Comparison of ENCODE assay signal across 16 cellular contexts in genomic region chr22:21779444-21779843, GRCh38. TPM values are rescaled to one million over a fixed set of nuclear protein-coding genes. Genes with fewer than 3 reads are reported as not detected.
DNase-seq lines count a peak whose midpoint lies in the region; ATAC-seq and TF ChIP-seq lines count a peak whose summit lies in the region.
"Had no signal": no experiment of that assay in that cellular context is flagged by ENCODE, and none has a peak within 500 bp of the region (broad histone marks: within the 10 kb centered on the region; RNA-seq: fewer than 3 reads in every experiment).

No MANE protein-coding gene starts in this region.

- no peak overlapping the region for H3K4me3 Mint-ChIP-seq in brain
- peak overlapping the region; percentile 54 for H3K4me3 Mint-ChIP-seq in natural killer cell
- H3K4me3 Mint-ChIP-seq in GM23338, result no peak overlapping the region
- H3K4me3 Mint-ChIP-seq: CD14-positive monocyte had no signal

- in situ Hi-C loops in Panc1 (cut with HindIII; ENCODE audit: low pct_unique_long_range_greater_than_20kb, low sequenced_read_pairs), result no loop called here

- H3K9me3 ChIP-seq in Panc1 (ENCODE audit: control insufficient read depth, insufficient read depth, low read depth, low read length), result no peaks in the 10 kb centered on the region
- H3K9me3 ChIP-seq: A549 had no signal

- H3K27ac ChIP-seq in Panc1 (ENCODE audit: low read length) (no peak overlapping the region), GM23338 (ENCODE audit: low read depth) (no peak overlapping the region)
- H3K27ac ChIP-seq: A549, PC-9 had no signal

- peaks cover 26% of the 10 kb centered on the region for H3K4me1 Mint-ChIP-seq in brain
- peaks cover 35 to 55% of the 10 kb centered on the region in 2 donors for H3K4me1 Mint-ChIP-seq in natural killer cell
- H3K4me1 Mint-ChIP-seq in GM23338, result no peaks in the 10 kb centered on the region
- H3K4me1 Mint-ChIP-seq: CD14-positive monocyte had no signal

- H3K27me3 Mint-ChIP-seq in brain (no peaks in the 10 kb centered on the region), natural killer cell (ENCODE audit: low read depth in 2 of 2) (no peaks in the 10 kb centered on the region), GM23338 (ENCODE audit: insufficient read depth, low read depth, poor library complexity) (peaks cover 2% of the 10 kb centered on the region)

- H3K36me3 ChIP-seq in Panc1 (ENCODE audit: control insufficient read depth, insufficient read depth, low read length) (no peaks in the 10 kb centered on the region), GM23338 (ENCODE audit: insufficient read depth) (no peaks in the 10 kb centered on the region)

- DNase-seq in GM03348 (ENCODE audit: low spot score), result peak; percentile 33
- DNase-seq in Panc1 (ENCODE audit: low read depth, low spot score), result no peak
- no peak for DNase-seq in natural killer cell
- no peak for DNase-seq in AG08395 (ENCODE audit: low spot score)
- DNase-seq in activated CD4-positive, CD25-positive, alpha-beta regulatory T cell (lab: John Stamatoyannopoulos, UW), result no peak
- DNase-seq in GM23338 (ENCODE audit: low spot score), result no peak
- DNase-seq: GF-D8; NCI-H187; NCI-H2171; NCI-H446 treated with DMSO at 0.1 percent for 48 hours; NK-92 treated with Interleukin-12 subunit alpha and Interleukin-12 subunit beta, amount 100 ng/mL, for 24 hours; PC-9 had no signal

- H3K4me3 ChIP-seq in Panc1 (ENCODE audit: low read depth in 2 of 2, low read length in 2 of 2), result no peak overlapping the region
- no peak overlapping the region for H3K4me3 ChIP-seq in GM23338
- H3K4me3 ChIP-seq: A549, PC-9 had no signal

- peaks cover 19% of the 10 kb centered on the region for H4K20me1 ChIP-seq in GM23338 (replicated peaks; ENCODE audit: insufficient read depth)

- no peak for ATAC-seq in Panc1
- ATAC-seq in natural killer cell, result no peak
- ATAC-seq in GM21825 (IDR thresholded peaks at IDR 0.05; ENCODE audit: unreplicated experiment), result no peak
- ATAC-seq in GM23338, result no peak
- ATAC-seq: A549 had no signal

- no peaks in the 10 kb centered on the region for H3K9me3 Mint-ChIP-seq in brain
- no peaks in the 10 kb centered on the region for H3K9me3 Mint-ChIP-seq in natural killer cell
- no peaks in the 10 kb centered on the region for H3K9me3 Mint-ChIP-seq in GM23338

- H3K4me1 ChIP-seq in Panc1 (ENCODE audit: control insufficient read depth, insufficient read depth, low read length) (no peaks in the 10 kb centered on the region), GM23338 (ENCODE audit: insufficient read depth) (no peaks in the 10 kb centered on the region)
- H3K4me1 ChIP-seq: A549 had no signal

- TSS peak; percentile 39 for BruUV-seq in Panc1 (replicated peaks; lab: Mats Ljungman, UMichigan)

- H3K79me2 ChIP-seq in GM23338 (replicated peaks; ENCODE audit: insufficient read depth), result no peaks in the 10 kb centered on the region

- no peak overlapping the region for H3K4me2 ChIP-seq in GM23338
- H3K4me2 ChIP-seq: A549, PC-9 had no signal

- POLR2A ChIA-PET in Panc1 (lab: Charles Lee), result no interaction called here

- H3K27ac Mint-ChIP-seq in brain, result peak overlapping the region in 4 of 5 experiments; percentile 18 to 71 (median 42)
- peak overlapping the region; percentile 23 to 87 for H3K27ac Mint-ChIP-seq in natural killer cell
- no peak overlapping the region for H3K27ac Mint-ChIP-seq in GM23338

- intact Hi-C loops in Panc1 (cut with micrococcal nuclease; ENCODE audit: unreplicated experiment), result no loop called here
- intact Hi-C loops in natural killer cell (cut with micrococcal nuclease), result no loop called here

- H3K36me3 Mint-ChIP-seq in brain (peaks cover 48% of the 10 kb centered on the region), natural killer cell (peaks cover 7% of the 10 kb centered on the region), GM23338 (ENCODE audit: low read depth) (peaks cover 22% of the 10 kb centered on the region)

- H3K27me3 ChIP-seq in Panc1 (ENCODE audit: control insufficient read depth, insufficient read depth, low read length), result no peaks in the 10 kb centered on the region
- H3K27me3 ChIP-seq in GM23338 (ENCODE audit: insufficient read depth), result no peaks in the 10 kb centered on the region

- no peaks in the 10 kb centered on the region for H3F3A ChIP-seq in GM23338 (replicated peaks; ENCODE audit: low read depth)

- H2AFZ ChIP-seq in GM23338, result no peak overlapping the region
- H2AFZ ChIP-seq: PC-9 had no signal

- H3K9me2 ChIP-seq in GM23338 (ENCODE audit: insufficient read depth), result no peaks in the 10 kb centered on the region

- CTCF ChIA-PET in Panc1 (lab: Charles Lee), result interaction anchor here (0.7 kb wide), 1 partner anchor 1969 kb away, joined by 3 read pairs; no protein-coding TSS in a partner anchor

- no peak for TF ChIP-seq CTCF in Panc1 (IDR thresholded peaks at IDR 0.05)
- no peak for TF ChIP-seq CTCF in brain (conservative IDR thresholded peaks at IDR 0.05)
- no peak for TF ChIP-seq CTCF in natural killer cell (IDR thresholded peaks at IDR 0.05)
- no peak for TF ChIP-seq CTCF in GM23338 (conservative IDR thresholded peaks at IDR 0.05; ENCODE audit: low read depth in 2 of 2)

TF ChIP-seq in GM23338, 12 proteins besides CTCF, POLR2A, EP300 and RAD21 (continues in another document):
- TF ChIP-seq ETS1 (IDR thresholded peaks at IDR 0.05) (no peak), ZNF331 (CRISPR knock-in tag; IDR thresholded peaks at IDR 0.05; ENCODE audit: low read depth) (no peak), JUNB (IDR thresholded peaks at IDR 0.05; ENCODE audit: unreplicated experiment) (no peak), POLR2AphosphoS5 (IDR thresholded peaks at IDR 0.05; ENCODE audit: low read depth) (no peak), EZH2 (IDR thresholded peaks at IDR 0.05; ENCODE audit: low read depth, unreplicated experiment) (no peak), EZH2phosphoT487 (IDR thresholded peaks at IDR 0.05; ENCODE audit: unreplicated experiment) (no peak)

RNA-seq across cellular contexts. Expression of gene YPEL1, which starts 43.9 kb away (rescaled TPM):
- total RNA-seq in Panc1 (2021; ENCODE audit: unreplicated experiment), result 4.0 TPM
- polyA plus RNA-seq in Panc1 (2012; ENCODE audit: insufficient read length), result 4.6 TPM
- 35.1 TPM for polyA plus RNA-seq in brain (ENCODE audit: insufficient read depth, low read depth, low replicate concordance)
- 10 to 100 TPM; 59.9 to 86.3 (median 68.8) TPM for total RNA-seq in natural killer cell
- 5.5 and 6.0 TPM in 2 replicates for total RNA-seq in GM23338 (2014; rRNA removed; shearing (Covaris generic))
- 4.4 and 4.9 TPM in 2 replicates for polyA plus RNA-seq in GM23338 (2016; fragmentation: Nextera tagmentation; extraction: Ambion mirVana)
